21 cellular contexts compared by ENCODE assay signal in genomic region chr6:53428886-53429285, GRCh38.
DNase-seq lines count a peak whose midpoint lies in the region; ATAC-seq lines count a peak whose summit lies in the region.
"Had no signal": no experiment of that assay in that cellular context is flagged by ENCODE, and none has a peak within 500 bp of the region (broad histone marks: within the 10 kb centered on the region; RNA-seq: fewer than 3 reads in every experiment).

No MANE protein-coding gene starts in this region.

- peak overlapping the region; percentile 31 for H3K27ac ChIP-seq in subcutaneous abdominal adipose tissue (ENCODE audit: low read depth, low read length)
- H3K27ac ChIP-seq: 22Rv1, BLaER1, C4-2B, GM23248 had no signal

- no peak overlapping the region for H3K9ac ChIP-seq in subcutaneous abdominal adipose tissue (ENCODE audit: low read length in 5 of 5)
- H3K9ac ChIP-seq: BLaER1, GM23248 had no signal

- no peaks in the 10 kb centered on the region for H3K9me3 Mint-ChIP-seq in activated naive CD8-positive, alpha-beta T cell treated with anti-CD3 and anti-CD28 coated beads for 36 hours
- H3K9me3 Mint-ChIP-seq in activated naive CD8-positive, alpha-beta T cell treated with anti-CD3 and anti-CD28 coated beads, Interleukin-2, amount 50 U/mL, for 24 hours = no peaks in the 10 kb centered on the region
- no peaks in the 10 kb centered on the region for H3K9me3 Mint-ChIP-seq in natural killer cell treated with Interleukin-12 subunit alpha and Interleukin-12 subunit beta and Interleukin-15 and Interleukin-18, amount 100 ng/mL, for 72 hours
- H3K9me3 Mint-ChIP-seq in activated T-helper 2 cell treated with anti-CD3 and anti-CD28 coated beads, Interferon-gamma antibody, Interleukin-2, Interleukin-4, amounts not matched to agents 10 μg/mL and 5 μg/mL and 100 μg/mL, durations not matched to agents 14 hours and 24 hours and 36 hours = no peaks in the 10 kb centered on the region
- H3K9me3 Mint-ChIP-seq: CD8-positive, alpha-beta T cell had no signal

- peaks cover 0 to 27% (median 18%) of the 10 kb centered on the region in 5 donors for H3K4me1 ChIP-seq in subcutaneous abdominal adipose tissue (ENCODE audit: control insufficient read depth in 5 of 5, insufficient read depth in 5 of 5, low read length in 5 of 5)
- H3K4me1 ChIP-seq: BLaER1 had no signal

- H3K4me1 Mint-ChIP-seq in activated naive CD8-positive, alpha-beta T cell treated with anti-CD3 and anti-CD28 coated beads for 36 hours = peaks cover 44% of the 10 kb centered on the region
- H3K4me1 Mint-ChIP-seq in activated naive CD8-positive, alpha-beta T cell treated with anti-CD3 and anti-CD28 coated beads, Interleukin-2, amount 50 U/mL, for 24 hours = peaks cover 29% of the 10 kb centered on the region
- H3K4me1 Mint-ChIP-seq in natural killer cell treated with Interleukin-12 subunit alpha and Interleukin-12 subunit beta and Interleukin-15 and Interleukin-18, amount 100 ng/mL, for 72 hours (ENCODE audit: low read depth in 2 of 2) = peaks cover 11 to 26% of the 10 kb centered on the region in 2 donors
- H3K4me1 Mint-ChIP-seq in activated T-helper 2 cell treated with anti-CD3 and anti-CD28 coated beads, Interferon-gamma antibody, Interleukin-2, Interleukin-4, amounts not matched to agents 10 μg/mL and 5 μg/mL and 100 μg/mL, durations not matched to agents 14 hours and 24 hours and 36 hours (ENCODE audit: low read depth) = peaks cover 31% of the 10 kb centered on the region

- no peaks in the 10 kb centered on the region for H3K36me3 ChIP-seq in subcutaneous abdominal adipose tissue (ENCODE audit: control insufficient read depth in 5 of 5, insufficient read depth in 5 of 5, low read length in 5 of 5)
- H3K36me3 ChIP-seq: BLaER1 had no signal

- H3K4me3 ChIP-seq in subcutaneous abdominal adipose tissue (ENCODE audit: low read depth in 1 of 5, low read length in 5 of 5) = no peak overlapping the region
- H3K4me3 ChIP-seq: BLaER1, GM12878, GM23248 had no signal

- intact Hi-C loops in activated T-helper 2 cell treated with anti-CD3 and anti-CD28 coated beads, Interferon-gamma antibody, Interleukin-2, Interleukin-4, amounts not matched to agents 10 μg/mL and 5 μg/mL and 100 μg/mL, durations not matched to agents 14 hours and 24 hours and 36 hours (cut with micrococcal nuclease) = loop anchor here (5.0 kb wide), 1 partner anchor 82 kb away; the partner anchor contains the start of gene ELOVL5

- peaks cover 11% of the 10 kb centered on the region for H3K27me3 Mint-ChIP-seq in activated naive CD8-positive, alpha-beta T cell treated with anti-CD3 and anti-CD28 coated beads for 36 hours
- H3K27me3 Mint-ChIP-seq in activated naive CD8-positive, alpha-beta T cell treated with anti-CD3 and anti-CD28 coated beads, Interleukin-2, amount 50 U/mL, for 24 hours = peaks cover 2% of the 10 kb centered on the region
- no peaks in the 10 kb centered on the region for H3K27me3 Mint-ChIP-seq in natural killer cell treated with Interleukin-12 subunit alpha and Interleukin-12 subunit beta and Interleukin-15 and Interleukin-18, amount 100 ng/mL, for 72 hours
- peaks cover 8% of the 10 kb centered on the region for H3K27me3 Mint-ChIP-seq in activated T-helper 2 cell treated with anti-CD3 and anti-CD28 coated beads, Interferon-gamma antibody, Interleukin-2, Interleukin-4, amounts not matched to agents 10 μg/mL and 5 μg/mL and 100 μg/mL, durations not matched to agents 14 hours and 24 hours and 36 hours (ENCODE audit: low read depth)
- H3K27me3 Mint-ChIP-seq: B cell; CD4-positive, CD25-positive, alpha-beta regulatory T cell had no signal

- DNase-seq in activated naive CD8-positive, alpha-beta T cell treated with anti-CD3 and anti-CD28 coated beads for 36 hours = no peak
- no peak for DNase-seq in activated naive CD8-positive, alpha-beta T cell treated with anti-CD3 and anti-CD28 coated beads, Interleukin-2, amount 50 U/mL, for 24 hours
- peak; percentile 83 for DNase-seq in amniotic epithelial cell (ENCODE audit: low read depth)
- no peak for DNase-seq in natural killer cell treated with Interleukin-12 subunit alpha and Interleukin-12 subunit beta and Interleukin-15 and Interleukin-18, amount 100 ng/mL, for 72 hours (ENCODE audit: low spot score)
- DNase-seq in kidney tubule cell (ENCODE audit: low spot score) = no peak
- no peak for DNase-seq in HK-2 (ENCODE audit: unreplicated experiment)
- no peak for DNase-seq in activated T-helper 2 cell treated with anti-CD3 and anti-CD28 coated beads, Interferon-gamma antibody, Interleukin-2, Interleukin-4, amounts not matched to agents 10 μg/mL and 5 μg/mL and 100 μg/mL, durations not matched to agents 14 hours and 24 hours and 36 hours (ENCODE audit: low spot score)
- DNase-seq: Caco-2; CD4-positive, CD25-positive, alpha-beta regulatory T cell; CD8-positive, alpha-beta T cell; DMS153; DND-41; GM23248; H7; HCEC 1CT had no signal

- no peaks in the 10 kb centered on the region for H3K27me3 ChIP-seq in subcutaneous abdominal adipose tissue (ENCODE audit: control insufficient read depth in 5 of 5, insufficient read depth in 4 of 5, low read length in 5 of 5)
- H3K27me3 ChIP-seq: BLaER1 had no signal

- no peaks in the 10 kb centered on the region for H3K36me3 Mint-ChIP-seq in activated naive CD8-positive, alpha-beta T cell treated with anti-CD3 and anti-CD28 coated beads for 36 hours
- H3K36me3 Mint-ChIP-seq in activated naive CD8-positive, alpha-beta T cell treated with anti-CD3 and anti-CD28 coated beads, Interleukin-2, amount 50 U/mL, for 24 hours (ENCODE audit: low read depth) = no peaks in the 10 kb centered on the region
- no peaks in the 10 kb centered on the region for H3K36me3 Mint-ChIP-seq in natural killer cell treated with Interleukin-12 subunit alpha and Interleukin-12 subunit beta and Interleukin-15 and Interleukin-18, amount 100 ng/mL, for 72 hours
- H3K36me3 Mint-ChIP-seq in activated T-helper 2 cell treated with anti-CD3 and anti-CD28 coated beads, Interferon-gamma antibody, Interleukin-2, Interleukin-4, amounts not matched to agents 10 μg/mL and 5 μg/mL and 100 μg/mL, durations not matched to agents 14 hours and 24 hours and 36 hours (ENCODE audit: low read depth) = no peaks in the 10 kb centered on the region
- H3K36me3 Mint-ChIP-seq: CD4-positive, CD25-positive, alpha-beta regulatory T cell; CD8-positive, alpha-beta T cell had no signal

- H3K4me3 Mint-ChIP-seq in activated naive CD8-positive, alpha-beta T cell treated with anti-CD3 and anti-CD28 coated beads for 36 hours = no peak overlapping the region
- no peak overlapping the region for H3K4me3 Mint-ChIP-seq in activated naive CD8-positive, alpha-beta T cell treated with anti-CD3 and anti-CD28 coated beads, Interleukin-2, amount 50 U/mL, for 24 hours
- peak overlapping the region; percentile 26 for H3K4me3 Mint-ChIP-seq in natural killer cell treated with Interleukin-12 subunit alpha and Interleukin-12 subunit beta and Interleukin-15 and Interleukin-18, amount 100 ng/mL, for 72 hours
- H3K4me3 Mint-ChIP-seq in activated T-helper 2 cell treated with anti-CD3 and anti-CD28 coated beads, Interferon-gamma antibody, Interleukin-2, Interleukin-4, amounts not matched to agents 10 μg/mL and 5 μg/mL and 100 μg/mL, durations not matched to agents 14 hours and 24 hours and 36 hours (ENCODE audit: low read depth) = no peak overlapping the region
- H3K4me3 Mint-ChIP-seq: B cell; CD4-positive, CD25-positive, alpha-beta regulatory T cell; CD8-positive, alpha-beta T cell had no signal

- H3K27ac Mint-ChIP-seq in activated naive CD8-positive, alpha-beta T cell treated with anti-CD3 and anti-CD28 coated beads for 36 hours = peak overlapping the region; percentile 57
- no peak overlapping the region for H3K27ac Mint-ChIP-seq in activated naive CD8-positive, alpha-beta T cell treated with anti-CD3 and anti-CD28 coated beads, Interleukin-2, amount 50 U/mL, for 24 hours
- H3K27ac Mint-ChIP-seq in natural killer cell treated with Interleukin-12 subunit alpha and Interleukin-12 subunit beta and Interleukin-15 and Interleukin-18, amount 100 ng/mL, for 72 hours = no peak overlapping the region
- no peak overlapping the region for H3K27ac Mint-ChIP-seq in activated T-helper 2 cell treated with anti-CD3 and anti-CD28 coated beads, Interferon-gamma antibody, Interleukin-2, Interleukin-4, amounts not matched to agents 10 μg/mL and 5 μg/mL and 100 μg/mL, durations not matched to agents 14 hours and 24 hours and 36 hours
- H3K27ac Mint-ChIP-seq: B cell; CD4-positive, CD25-positive, alpha-beta regulatory T cell; CD8-positive, alpha-beta T cell had no signal

- no peaks in the 10 kb centered on the region for H3K9me3 ChIP-seq in subcutaneous abdominal adipose tissue (ENCODE audit: control insufficient read depth in 5 of 5, low read length in 5 of 5)
- H3K9me3 ChIP-seq: BLaER1, Caco-2 had no signal

- ATAC-seq in activated naive CD8-positive, alpha-beta T cell treated with anti-CD3 and anti-CD28 coated beads, Interleukin-2, amount 50 U/mL, for 24 hours = no peak
- ATAC-seq in natural killer cell treated with Interleukin-12 subunit alpha and Interleukin-12 subunit beta and Interleukin-15 and Interleukin-18, amount 100 ng/mL, for 72 hours = no peak
- ATAC-seq: CD8-positive, alpha-beta T cell had no signal
